Comparison of ENCODE assay signal across 1 cellular context in genomic region chr1:165284471-165284870, GRCh38.
TF ChIP-seq lines count a peak whose summit lies in the region.

No MANE protein-coding gene starts in this region.

TF ChIP-seq in WTC11, 78 proteins besides CTCF, POLR2A, EP300 and RAD21 (continued from another document):
- TF ChIP-seq ZNF532 (CRISPR knock-in tag; IDR thresholded peaks at IDR 0.05; ENCODE audit: borderline replicate concordance) (no peak), MYBL2 (CRISPR knock-in tag; IDR thresholded peaks at IDR 0.05) (no peak), ESRRA (CRISPR knock-in tag; IDR thresholded peaks at IDR 0.05; ENCODE audit: borderline replicate concordance) (no peak), STAT6 (CRISPR knock-in tag; conservative IDR thresholded peaks at IDR 0.05; ENCODE audit: low read depth) (no peak), E2F1 (CRISPR knock-in tag; IDR thresholded peaks at IDR 0.05) (no peak), ZNF263 (CRISPR knock-in tag; IDR thresholded peaks at IDR 0.05; ENCODE audit: low read depth) (no peak), ZNF232 (CRISPR knock-in tag; IDR thresholded peaks at IDR 0.05) (no peak), ZNF219 (CRISPR knock-in tag; IDR thresholded peaks at IDR 0.05; ENCODE audit: borderline replicate concordance) (no peak), ZNF281 (CRISPR knock-in tag; IDR thresholded peaks at IDR 0.05) (no peak)
